Comparison of ENCODE assay signal across 32 cellular contexts in the genomic region with DNA sequence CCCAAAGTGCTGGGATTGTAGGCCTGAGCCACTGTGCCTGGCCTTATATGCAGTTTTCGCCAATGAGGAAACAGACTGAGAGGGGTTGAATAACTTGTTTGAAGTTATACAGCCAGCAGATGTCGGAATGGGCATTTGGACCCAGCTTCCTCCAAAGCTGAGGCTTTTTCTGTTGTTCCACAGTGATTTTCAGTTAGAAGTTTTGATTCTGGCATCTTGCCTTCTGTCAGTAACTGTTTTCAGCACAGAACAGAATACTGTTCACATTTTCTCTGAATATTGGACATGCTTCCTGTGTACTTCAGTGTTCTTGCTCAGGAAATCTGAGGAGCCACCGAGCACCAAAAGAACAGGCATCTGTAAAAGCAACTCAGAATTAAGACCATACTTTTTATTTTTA.
A peak's percentile ranks its signal among the peaks of the same experiment; 100 is the strongest.
DNase-seq lines count a peak whose midpoint lies in the region; ATAC-seq and TF ChIP-seq lines count a peak whose summit lies in the region.
"Had no signal": no experiment of that assay in that cellular context is flagged by ENCODE, and none has a peak within 500 bp of the region (broad histone marks: within the 10 kb centered on the region; RNA-seq: fewer than 3 reads in every experiment).

No MANE protein-coding gene starts in this region.

- no peak overlapping the region for H3K4me3 Mint-ChIP-seq in activated CD4-positive, alpha-beta T cell treated with anti-CD3 and anti-CD28 coated beads for 36 hours
- H3K4me3 Mint-ChIP-seq in stimulated activated memory B cell treated with anti-CD40 and anti-IgM and Interleukin-4, amounts not matched to agents 10 μg/mL and 1 μg/mL and 100 μg/mL, for 72 hours = no peak overlapping the region
- no peak overlapping the region for H3K4me3 Mint-ChIP-seq in progenitor cell of endocrine pancreas (ENCODE audit: low read depth)
- H3K4me3 Mint-ChIP-seq: activated naive CD8-positive, alpha-beta T cell treated with anti-CD3 and anti-CD28 coated beads, Interleukin-2, amount 10 ng/mL, durations not matched to agents 7 days and 5 days; H9; memory B cell; stimulated activated naive CD8-positive, alpha-beta T cell treated with anti-CD3 and anti-CD28 coated beads, Interleukin-15, amount 100 ng/mL, for 72 hours; WTC11 had no signal

- 73% methylated on average over 3 of the region's 3 CpGs for WGBS in mammary epithelial cell (ENCODE audit: low coverage, missing lambda C conversion rate)

- no peak overlapping the region for H3K9ac ChIP-seq in mammary epithelial cell (ENCODE audit: insufficient read depth, low read length)
- H3K9ac ChIP-seq: KMS-11 had no signal

- no peaks in the 10 kb centered on the region for H3K27me3 Mint-ChIP-seq in activated CD4-positive, alpha-beta T cell treated with anti-CD3 and anti-CD28 coated beads for 36 hours
- H3K27me3 Mint-ChIP-seq in stimulated activated memory B cell treated with anti-CD40 and anti-IgM and Interleukin-4, amounts not matched to agents 10 μg/mL and 1 μg/mL and 100 μg/mL, for 72 hours = no peaks in the 10 kb centered on the region
- peaks cover 10% of the 10 kb centered on the region for H3K27me3 Mint-ChIP-seq in progenitor cell of endocrine pancreas
- H3K27me3 Mint-ChIP-seq: activated naive CD8-positive, alpha-beta T cell treated with anti-CD3 and anti-CD28 coated beads, Interleukin-2, amount 10 ng/mL, durations not matched to agents 7 days and 5 days; CD4-positive, alpha-beta memory T cell; memory B cell; stimulated activated naive CD8-positive, alpha-beta T cell treated with anti-CD3 and anti-CD28 coated beads, Interleukin-15, amount 100 ng/mL, for 72 hours had no signal

- H3K4me3 ChIP-seq in dorsolateral prefrontal cortex = no peak overlapping the region
- no peak overlapping the region for H3K4me3 ChIP-seq in mammary epithelial cell (replicated peaks in 1 of 3; ENCODE audit: insufficient read depth in 1 of 3, low read depth in 2 of 3, low read length in 3 of 3)
- H3K4me3 ChIP-seq: ascending aorta, cardiac muscle cell, right lobe of liver, spleen, tibial artery had no signal

- H3K27ac ChIP-seq in dorsolateral prefrontal cortex = peak overlapping the region in 34 of 59 donors; percentile 0 to 89 (median 55)
- no peak overlapping the region for H3K27ac ChIP-seq in mammary epithelial cell (ENCODE audit: insufficient read depth, low read depth, low read length)
- H3K27ac ChIP-seq: ascending aorta, cardiac muscle cell, epithelial cell of prostate, KMS-11, right lobe of liver, spleen, tibial artery had no signal

- H3K4me1 Mint-ChIP-seq in activated CD4-positive, alpha-beta T cell treated with anti-CD3 and anti-CD28 coated beads for 36 hours = peaks cover 57% of the 10 kb centered on the region
- peaks cover 54% of the 10 kb centered on the region for H3K4me1 Mint-ChIP-seq in stimulated activated memory B cell treated with anti-CD40 and anti-IgM and Interleukin-4, amounts not matched to agents 10 μg/mL and 1 μg/mL and 100 μg/mL, for 72 hours
- H3K4me1 Mint-ChIP-seq in progenitor cell of endocrine pancreas (ENCODE audit: low read depth) = peaks cover 13% of the 10 kb centered on the region

- no TSS peak for BruUV-seq in mammary epithelial cell (replicated peaks; lab: Mats Ljungman, UMichigan)

- H2AFZ ChIP-seq in mammary epithelial cell (ENCODE audit: low read depth, low read length) = no peak overlapping the region

- DNase-seq in activated CD4-positive, alpha-beta T cell treated with anti-CD3 and anti-CD28 coated beads for 36 hours = no peak
- no peak for DNase-seq in activated CD4-positive, alpha-beta T cell treated with anti-CD3 and anti-CD28 coated beads, Interleukin-2, amount 50 U/mL, for 1 hour
- DNase-seq in NCI-H446 treated with DMSO at 0.1 percent for 48 hours (lab: John Stamatoyannopoulos, UW) (peak; percentile 7), dorsolateral prefrontal cortex (no peak), progenitor cell of endocrine pancreas (ENCODE audit: low spot score, unreplicated experiment) (no peak), mammary epithelial cell (no peak), GOT3 (lab: John Stamatoyannopoulos, UW) (no peak)
- DNase-seq: activated CD4-positive, alpha-beta T cell treated with anti-CD3 and anti-CD28 coated beads, Interleukin-2, amount 50 U/mL, for 48 hours; activated CD8-positive, alpha-beta memory T cell treated with anti-CD3 and anti-CD28 coated beads, Interleukin-2, amount 50 U/mL, for 4 hours; activated naive CD8-positive, alpha-beta T cell treated with anti-CD3 and anti-CD28 coated beads, Interleukin-2, amount 10 ng/mL, durations not matched to agents 7 days and 5 days; CD4-positive, alpha-beta memory T cell; effector memory CD4-positive, alpha-beta T cell; H9; NCI-H1436; NCI-H2081 treated with DMSO at 0.1 percent for 48 hours; NCI-H345; NCI-H748 treated with DMSO at 0.1 percent for 48 hours; posterior cingulate gyrus; right lobe of liver; spleen; stimulated activated CD4-positive, alpha-beta T cell treated with anti-CD3 and anti-CD28 coated beads, Interleukin-2, amount 100 ng/mL, for 24 hours; stimulated activated naive CD8-positive, alpha-beta T cell treated with anti-CD3 and anti-CD28 coated beads, Interleukin-15, amount 100 ng/mL, for 72 hours; SW 1271; tibial artery had no signal

- no peaks in the 10 kb centered on the region for H3K9me3 Mint-ChIP-seq in activated CD4-positive, alpha-beta T cell treated with anti-CD3 and anti-CD28 coated beads for 36 hours (ENCODE audit: low read depth)
- no peaks in the 10 kb centered on the region for H3K9me3 Mint-ChIP-seq in stimulated activated memory B cell treated with anti-CD40 and anti-IgM and Interleukin-4, amounts not matched to agents 10 μg/mL and 1 μg/mL and 100 μg/mL, for 72 hours
- H3K9me3 Mint-ChIP-seq in progenitor cell of endocrine pancreas (ENCODE audit: low read depth) = no peaks in the 10 kb centered on the region
- H3K9me3 Mint-ChIP-seq: activated naive CD8-positive, alpha-beta T cell treated with anti-CD3 and anti-CD28 coated beads, Interleukin-2, amount 10 ng/mL, durations not matched to agents 7 days and 5 days; CD4-positive, alpha-beta memory T cell; memory B cell; stimulated activated naive CD8-positive, alpha-beta T cell treated with anti-CD3 and anti-CD28 coated beads, Interleukin-15, amount 100 ng/mL, for 72 hours had no signal

- no peak for ATAC-seq in activated CD4-positive, alpha-beta T cell treated with anti-CD3 and anti-CD28 coated beads for 36 hours
- ATAC-seq in stimulated activated memory B cell treated with anti-CD40 and anti-IgM and Interleukin-4, amounts not matched to agents 10 μg/mL and 1 μg/mL and 100 μg/mL, for 72 hours = no peak
- ATAC-seq: left lobe of liver; right lobe of liver; stimulated activated naive CD8-positive, alpha-beta T cell treated with anti-CD3 and anti-CD28 coated beads, Interleukin-15, amount 100 ng/mL, for 72 hours; WTC11 had no signal

- peak overlapping the region; percentile 94 for H3K27ac Mint-ChIP-seq in activated CD4-positive, alpha-beta T cell treated with anti-CD3 and anti-CD28 coated beads for 36 hours
- H3K27ac Mint-ChIP-seq in stimulated activated memory B cell treated with anti-CD40 and anti-IgM and Interleukin-4, amounts not matched to agents 10 μg/mL and 1 μg/mL and 100 μg/mL, for 72 hours = peak overlapping the region; percentile 90
- no peak overlapping the region for H3K27ac Mint-ChIP-seq in progenitor cell of endocrine pancreas
- H3K27ac Mint-ChIP-seq: activated naive CD8-positive, alpha-beta T cell treated with anti-CD3 and anti-CD28 coated beads, Interleukin-2, amount 10 ng/mL, durations not matched to agents 7 days and 5 days; WTC11 had no signal

- POLR2A ChIA-PET in activated CD4-positive, alpha-beta T cell treated with anti-CD3 and anti-CD28 coated beads for 36 hours (lab: Charles Lee) = interaction anchor here (0.6 kb wide), 1 partner anchor 42 kb away, joined by 3 read pairs; no protein-coding TSS in a partner anchor

- H3K36me3 ChIP-seq in mammary epithelial cell (ENCODE audit: insufficient read depth, low read length) = no peaks in the 10 kb centered on the region
- H3K36me3 ChIP-seq: ascending aorta, cardiac muscle cell, right lobe of liver, tibial artery had no signal

- no peaks in the 10 kb centered on the region for H4K20me1 ChIP-seq in mammary epithelial cell (ENCODE audit: insufficient read depth, low read length)

- dilution Hi-C loops in mammary epithelial cell (cut with HindIII; ENCODE audit: low sequenced_read_pairs) = no loop called here

- H3K27me3 ChIP-seq in dorsolateral prefrontal cortex (no peaks in the 10 kb centered on the region), mammary epithelial cell (ENCODE audit: insufficient read depth, low read length) (no peaks in the 10 kb centered on the region)
- H3K27me3 ChIP-seq: ascending aorta, cardiac muscle cell, right lobe of liver, spleen, tibial artery had no signal

- intact Hi-C loops in activated CD4-positive, alpha-beta T cell treated with anti-CD3 and anti-CD28 coated beads for 36 hours (cut with DNase I, micrococcal nuclease) = loop anchor here in 1 of 2 experiments (5.0 kb wide), 1 partner anchor 44 kb away; no protein-coding TSS in a partner anchor
- intact Hi-C loops in dorsolateral prefrontal cortex (cut with DNase I) = loop anchor here in 1 of 2 donors (5.0 kb wide), 1 partner anchor 71 kb away; no protein-coding TSS in a partner anchor
- intact Hi-C loops in mammary epithelial cell (cut with micrococcal nuclease) = no loop called here

- in situ Hi-C loops in mammary epithelial cell (cut with MboI; ENCODE audit: low sequenced_read_pairs in 2 of 2) = no loop called here

- no peaks in the 10 kb centered on the region for H3K79me2 ChIP-seq in mammary epithelial cell (ENCODE audit: insufficient read depth, low read length)

- peak in 1 of 56 donors; percentile 15 for TF ChIP-seq CTCF in dorsolateral prefrontal cortex (IDR thresholded peaks at IDR 0.05 in 54 of 56, conservative IDR thresholded peaks at IDR 0.05 in 2 of 56; ENCODE audit: low read depth in 1 of 56, partially characterized antibody in 56 of 56)
- TF ChIP-seq CTCF in progenitor cell of endocrine pancreas (IDR thresholded peaks at IDR 0.05; ENCODE audit: unreplicated experiment) = no peak
- no peak for TF ChIP-seq CTCF in mammary epithelial cell (conservative IDR thresholded peaks at IDR 0.05 in 1 of 2, IDR thresholded peaks at IDR 0.05 in 1 of 2; ENCODE audit: extremely low read depth in 1 of 2, insufficient read depth in 1 of 2, low read depth in 1 of 2, low read length in 2 of 2)

- peaks cover 7% of the 10 kb centered on the region for H3K9me3 ChIP-seq in mammary epithelial cell (replicated peaks; ENCODE audit: insufficient read depth, low read length)
- H3K9me3 ChIP-seq: ascending aorta, right lobe of liver, spleen, tibial artery had no signal

- H3K36me3 Mint-ChIP-seq in activated CD4-positive, alpha-beta T cell treated with anti-CD3 and anti-CD28 coated beads for 36 hours (ENCODE audit: low read depth) = no peaks in the 10 kb centered on the region
- H3K36me3 Mint-ChIP-seq in stimulated activated memory B cell treated with anti-CD40 and anti-IgM and Interleukin-4, amounts not matched to agents 10 μg/mL and 1 μg/mL and 100 μg/mL, for 72 hours = peaks cover 15% of the 10 kb centered on the region
- no peaks in the 10 kb centered on the region for H3K36me3 Mint-ChIP-seq in progenitor cell of endocrine pancreas (ENCODE audit: insufficient read depth)
- H3K36me3 Mint-ChIP-seq: activated naive CD8-positive, alpha-beta T cell treated with anti-CD3 and anti-CD28 coated beads, Interleukin-2, amount 10 ng/mL, durations not matched to agents 7 days and 5 days; CD4-positive, alpha-beta memory T cell had no signal

- CTCF ChIA-PET in activated CD4-positive, alpha-beta T cell treated with anti-CD3 and anti-CD28 coated beads for 36 hours (lab: Charles Lee) = interaction anchor here (2.2 kb wide), 1 partner anchor 20 kb away, joined by 9 read pairs; no protein-coding TSS in a partner anchor
- CTCF ChIA-PET in mammary epithelial cell (lab: Charles Lee; ENCODE audit: low non-redundant PET) = no interaction called here

- H3K4me1 ChIP-seq in mammary epithelial cell (ENCODE audit: insufficient read depth, low read length) = no peaks in the 10 kb centered on the region
- H3K4me1 ChIP-seq: ascending aorta, tibial artery had no signal

- H3K4me2 ChIP-seq in mammary epithelial cell (ENCODE audit: insufficient read depth, low read depth, low read length) = no peak overlapping the region
- H3K4me2 ChIP-seq: KMS-11 had no signal
